Comparison of ENCODE assay signal across 3 cellular contexts in genomic region chr18:11960743-11961380, GRCh38.
TF ChIP-seq lines count a peak whose summit lies in the region.

No MANE protein-coding gene starts in this region.

TF ChIP-seq in GM23338, 12 proteins besides CTCF, POLR2A, EP300 and RAD21 (continues in another document):
- TF ChIP-seq POLR2AphosphoS5 (IDR thresholded peaks at IDR 0.05; ENCODE audit: low read depth), result no peak
- no peak for TF ChIP-seq EZH2 (IDR thresholded peaks at IDR 0.05; ENCODE audit: low read depth, unreplicated experiment)
- no peak for TF ChIP-seq REST (IDR thresholded peaks at IDR 0.05; ENCODE audit: unreplicated experiment)
- no peak for TF ChIP-seq JUNB (IDR thresholded peaks at IDR 0.05; ENCODE audit: unreplicated experiment)
- TF ChIP-seq ZNF331 (CRISPR knock-in tag; IDR thresholded peaks at IDR 0.05; ENCODE audit: low read depth), result no peak
- TF ChIP-seq NANOG (IDR thresholded peaks at IDR 0.05; ENCODE audit: borderline replicate concordance), result no peak

TF ChIP-seq in HEK293, 187 proteins besides CTCF, POLR2A, EP300 and RAD21:
- no peak for TF ChIP-seq ZNF639 (tag by site-specific recombination; IDR thresholded peaks at IDR 0.05)
- peak; percentile 20; the same call in 1 of the 2 replicates for TF ChIP-seq PRDM1 (tag by site-specific recombination; IDR thresholded peaks at IDR 0.05)
TF ChIP-seq in HEK293: peak in this region for 1.

TF ChIP-seq in K562, 482 proteins besides CTCF, POLR2A, EP300 and RAD21:
- TF ChIP-seq IRF2 (CRISPR knock-in tag; IDR thresholded peaks at IDR 0.05) (no peak), CREB3 (tag; conservative IDR thresholded peaks at IDR 0.05; ENCODE audit: low read depth) (no peak), BHLHE40 (IDR thresholded peaks at IDR 0.05; ENCODE audit: low read length) (0 out of 2 replicates have a peak, but pooled peaks have one; percentile 29), TRIM25 (IDR thresholded peaks at IDR 0.05; ENCODE audit: borderline replicate concordance) (no peak), CLOCK (CRISPR knock-in tag; IDR thresholded peaks at IDR 0.05; ENCODE audit: borderline replicate concordance) (no peak), ZFP30 (CRISPR knock-in tag; IDR thresholded peaks at IDR 0.05; ENCODE audit: borderline replicate concordance) (no peak), ZHX1 (conservative IDR thresholded peaks at IDR 0.05; ENCODE audit: low read length) (no peak), ZNF717 (CRISPR knock-in tag; IDR thresholded peaks at IDR 0.05) (no peak), HNRNPK (IDR thresholded peaks at IDR 0.05; ENCODE audit: low read depth, low read length, poor library complexity, severe bottlenecking) (no peak), POLR2G (IDR thresholded peaks at IDR 0.05; ENCODE audit: low read depth, low read length) (no peak), ZNF316 (IDR thresholded peaks at IDR 0.05) (0 out of 2 replicates have a peak, but pooled peaks have one; percentile 1), BRF1 (IDR thresholded peaks at IDR 0.05; ENCODE audit: borderline replicate concordance, extremely low read depth, insufficient read length) (no peak), ARNT (IDR thresholded peaks at IDR 0.05) (no peak), RFX1 (IDR thresholded peaks at IDR 0.05) (no peak), ZFP91 (CRISPR knock-in tag; IDR thresholded peaks at IDR 0.05) (no peak), ZNF507 (tag; conservative IDR thresholded peaks at IDR 0.05) (no peak), SRSF7 (optimal IDR thresholded peaks at IDR 0.05; ENCODE audit: low read depth, low read length) (no peak), TBL1XR1 (IDR thresholded peaks at IDR 0.05; ENCODE audit: low read length in 2 of 2) (no peak), ETV5 (CRISPR knock-in tag; IDR thresholded peaks at IDR 0.05; ENCODE audit: low read depth) (no peak), PREB (CRISPR knock-in tag; IDR thresholded peaks at IDR 0.05) (no peak), SNAPC5 (CRISPR knock-in tag; IDR thresholded peaks at IDR 0.05) (no peak), ZC3H4 (CRISPR knock-in tag; IDR thresholded peaks at IDR 0.05; ENCODE audit: borderline replicate concordance) (no peak), ZNF212 (CRISPR knock-in tag; IDR thresholded peaks at IDR 0.05) (no peak), BRD4 (IDR thresholded peaks at IDR 0.05) (no peak), SMC3 (conservative IDR thresholded peaks at IDR 0.05; ENCODE audit: insufficient read depth, low read depth, low read length) (no peak), TCFL5 (CRISPR knock-in tag; conservative IDR thresholded peaks at IDR 0.05) (no peak), NRF1 (conservative IDR thresholded peaks at IDR 0.05 in 1 of 2, IDR thresholded peaks at IDR 0.05 in 1 of 2) (peak; percentile 72 to 77), RBM14 (IDR thresholded peaks at IDR 0.05; ENCODE audit: borderline replicate concordance, insufficient read depth, low read depth, low read length) (no peak), TAL1 (IDR thresholded peaks at IDR 0.05) (0 out of 2 replicates have a peak, but pooled peaks have one; percentile 0), KLF6 (CRISPR knock-in tag; IDR thresholded peaks at IDR 0.05; ENCODE audit: borderline replicate concordance) (no peak), CGGBP1 (CRISPR knock-in tag; IDR thresholded peaks at IDR 0.05) (no peak), E2F4 (CRISPR knock-in tag; IDR thresholded peaks at IDR 0.05; ENCODE audit: low read depth) (no peak), CXXC5 (CRISPR knock-in tag; IDR thresholded peaks at IDR 0.05) (peak; percentile 53; the same call in 1 of the 2 replicates), STAT5A (IDR thresholded peaks at IDR 0.05; ENCODE audit: borderline replicate concordance, low read length) (no peak), SMARCA4 (IDR thresholded peaks at IDR 0.05) (no peak), FIP1L1 (IDR thresholded peaks at IDR 0.05; ENCODE audit: low read depth, low read length, poor library complexity, severe bottlenecking) (no peak), CBFB (CRISPR knock-in tag; IDR thresholded peaks at IDR 0.05) (no peak), MCM3 (IDR thresholded peaks at IDR 0.05) (no peak), ZNF184 (CRISPR knock-in tag; IDR thresholded peaks at IDR 0.05) (no peak)
